14 cellular contexts compared by ENCODE assay signal in genomic region chr3:113436794-113437193, GRCh38. TPM values are rescaled to one million over a fixed set of nuclear protein-coding genes. Genes with fewer than 3 reads are reported as not detected.
A peak's percentile ranks its signal among the peaks of the same experiment; 100 is the strongest.
DNase-seq lines count a peak whose midpoint lies in the region; ATAC-seq, FAIRE-seq and TF ChIP-seq lines count a peak whose summit lies in the region.
"Had no signal": no experiment of that assay in that cellular context is flagged by ENCODE, and none has a peak within 500 bp of the region (broad histone marks: within the 10 kb centered on the region; RNA-seq: fewer than 3 reads in every experiment).

No MANE protein-coding gene starts in this region.

- ATAC-seq in GM12878 (peak; percentile 85), HG03378 (IDR thresholded peaks at IDR 0.05; ENCODE audit: unreplicated experiment) (no peak)
- ATAC-seq: K562 had no signal

- RAD21 ChIA-PET in GM12878 (lab: Charles Lee; ENCODE audit: unreplicated experiment), result no interaction called here

- H2AFZ ChIP-seq in GM12878 (ENCODE audit: control insufficient read depth, low read depth, low read length), result no peak overlapping the region
- H2AFZ ChIP-seq: parathyroid adenoma had no signal

- no TSS peak for BruUV-seq in GM12878 (replicated peaks; lab: Mats Ljungman, UMichigan)

- CTCF ChIA-PET in GM12878 (lab: Yijun Ruan, JAX), result no interaction called here

- H3K9me3 Mint-ChIP-seq in HFFc6, result no peaks in the 10 kb centered on the region
- H3K9me3 Mint-ChIP-seq: dendritic cell treated with granulocyte-macrophage colony-stimulating factor and Interleukin-4, amounts not matched to agents 40 ng/mL and 50 ng/mL, for 4 days had no signal

- H3K27ac ChIP-seq in GM12878 (ENCODE audit: control insufficient read depth, insufficient read depth) (no peak overlapping the region), sigmoid colon (no peak overlapping the region)
- H3K27ac ChIP-seq: parathyroid adenoma had no signal

- POLR2A ChIA-PET in GM12878 (lab: Charles Lee), result no interaction called here

- H3K4me1 ChIP-seq in GM12878 (ENCODE audit: control insufficient read depth, insufficient read depth, low read length), result no peaks in the 10 kb centered on the region
- H3K4me1 ChIP-seq in sigmoid colon, result peaks cover 0 to 8% (median 3%) of the 10 kb centered on the region in 4 donors
- H3K4me1 ChIP-seq: parathyroid adenoma had no signal

- peak overlapping the region; percentile 67; the same call in 1 of the 2 replicates for H3K27ac Mint-ChIP-seq in HFFc6
- H3K27ac Mint-ChIP-seq: dendritic cell treated with granulocyte-macrophage colony-stimulating factor and Interleukin-4, amounts not matched to agents 40 ng/mL and 50 ng/mL, for 4 days had no signal

- H3K4me3 Mint-ChIP-seq in HFFc6, result no peak overlapping the region
- H3K4me3 Mint-ChIP-seq: dendritic cell treated with granulocyte-macrophage colony-stimulating factor and Interleukin-4, amounts not matched to agents 40 ng/mL and 50 ng/mL, for 4 days had no signal

- SMC1A ChIA-PET in GM12878 (lab: Charles Lee; ENCODE audit: uncharacterized antibody, unreplicated experiment), result interaction anchor here (1.0 kb wide), 1 partner anchor 13 kb away, joined by 3 read pairs; no protein-coding TSS in a partner anchor

- H3K4me1 Mint-ChIP-seq in HFFc6 (ENCODE audit: low read depth), result peaks cover 10% of the 10 kb centered on the region

- no peak for TF ChIP-seq EP300 in GM12878 (IDR thresholded peaks at IDR 0.05; ENCODE audit: borderline replicate concordance in 1 of 2, control insufficient read depth in 1 of 2, low read depth in 2 of 2, low read length in 2 of 2)
- no peak for TF ChIP-seq EP300 in sigmoid colon (IDR thresholded peaks at IDR 0.05)

- TF ChIP-seq RAD21 in GM12878 (IDR thresholded peaks at IDR 0.05; ENCODE audit: insufficient read depth, low read depth, low read length), result no peak

- H3K36me3 Mint-ChIP-seq in HFFc6 (ENCODE audit: low read depth), result no peaks in the 10 kb centered on the region

- TF ChIP-seq CTCF in HFFc6 (IDR thresholded peaks at IDR 0.05) (no peak), GM12878 (IDR thresholded peaks at IDR 0.05 in 2 of 3, conservative IDR thresholded peaks at IDR 0.05 in 1 of 3; ENCODE audit: control insufficient read depth in 2 of 3, extremely low read depth in 1 of 3, insufficient read depth in 1 of 3, low read depth in 3 of 3, low read length in 3 of 3) (no peak), sigmoid colon (IDR thresholded peaks at IDR 0.05) (no peak)

- H3K27me3 ChIP-seq in GM12878 (replicated peaks in 1 of 2; ENCODE audit: control insufficient read depth in 2 of 2, insufficient read depth in 2 of 2, low read length in 1 of 2) (no peaks in the 10 kb centered on the region), sigmoid colon (no peaks in the 10 kb centered on the region)

- H4K20me1 ChIP-seq in GM12878 (ENCODE audit: control insufficient read depth, insufficient read depth), result no peaks in the 10 kb centered on the region

- intact Hi-C loops in GM12878 (cut with micrococcal nuclease; ENCODE audit: unreplicated experiment), result no loop called here
- intact Hi-C loops in sigmoid colon (cut with DNase I), result loop anchor here (10.0 kb wide), 1 partner anchor 142 kb away; no protein-coding TSS in a partner anchor

- H3K4me2 ChIP-seq in GM12878 (ENCODE audit: control insufficient read depth, insufficient read depth), result no peak overlapping the region

- no peak overlapping the region for H3K9ac ChIP-seq in GM12878 (ENCODE audit: control insufficient read depth, insufficient read depth, low read length)
- H3K9ac ChIP-seq: parathyroid adenoma had no signal

- in situ Hi-C loops in GM12878 (cut with MboI), result no loop called here

- no peaks in the 10 kb centered on the region for H3K79me2 ChIP-seq in GM12878 (ENCODE audit: control insufficient read depth, insufficient read depth, low read length)
- H3K79me2 ChIP-seq: parathyroid adenoma had no signal

- H3K4me3 ChIP-seq in GM12878 (no peak overlapping the region), sigmoid colon (no peak overlapping the region)
- H3K4me3 ChIP-seq: K562 had no signal

- DNase-seq in ELR (ENCODE audit: low read depth) (peak; percentile 71), HFFc6 (peak; percentile 67), GM12878 (ENCODE audit: low read depth, low spot score) (no peak), kidney tubule cell (ENCODE audit: low spot score) (peak; percentile 80), sigmoid colon (no peak), middle frontal gyrus (ENCODE audit: extremely low spot score, low spot score) (no peak), NCI-H446 treated with DMSO at 0.1 percent for 48 hours (lab: John Stamatoyannopoulos, UW) (no peak)
- DNase-seq: DMS 273 treated with DMSO at 0.1 percent for 48 hours, kidney, NCI-H510A treated with DMSO at 0.1 percent for 48 hours had no signal

- 95% methylated on average over 1 of the region's 1 CpG for WGBS in GM12878 (ENCODE audit: insufficient coverage, insufficient replicate concordance, low lambda C conversion rate, missing lambda C conversion rate)
- WGBS in sigmoid colon, 2 donors, result 92 to 93% methylated on average over 1 of the region's 1 CpG

- no peak for TF ChIP-seq POLR2A in GM12878 (IDR thresholded peaks at IDR 0.05; ENCODE audit: low read depth, low read length)
- no peak for TF ChIP-seq POLR2A in sigmoid colon (IDR thresholded peaks at IDR 0.05)

- H3K27me3 Mint-ChIP-seq in HFFc6 (ENCODE audit: insufficient read depth), result no peaks in the 10 kb centered on the region; the same call in 1 of the 2 replicates
- H3K27me3 Mint-ChIP-seq: dendritic cell treated with granulocyte-macrophage colony-stimulating factor and Interleukin-4, amounts not matched to agents 40 ng/mL and 50 ng/mL, for 4 days had no signal

- H3K9me3 ChIP-seq in GM12878 (replicated peaks; ENCODE audit: control insufficient read depth, insufficient read depth, low read length) (no peaks in the 10 kb centered on the region), sigmoid colon (no peaks in the 10 kb centered on the region)

- peaks cover 3 to 8% of the 10 kb centered on the region in 2 experiments; a peak in 3 of 4 replicates for H3K36me3 ChIP-seq in GM12878 (ENCODE audit: control insufficient read depth in 2 of 2, insufficient read depth in 2 of 2, low read length in 1 of 2)
- H3K36me3 ChIP-seq in sigmoid colon, result no peaks in the 10 kb centered on the region

- FAIRE-seq in GM12878 (lab: Jason Lieb, UNC), result peak; percentile 80
- FAIRE-seq: K562, kidney had no signal

TF ChIP-seq in GM12878, 131 proteins besides CTCF, POLR2A, EP300 and RAD21 (continues in another document):
- TF ChIP-seq RBBP5 (conservative IDR thresholded peaks at IDR 0.05), result no peak
- no peak for TF ChIP-seq NR2C2 (IDR thresholded peaks at IDR 0.05; ENCODE audit: borderline replicate concordance, control insufficient read depth, insufficient read length, low read depth)
- TF ChIP-seq BRCA1 (IDR thresholded peaks at IDR 0.05; ENCODE audit: low read depth, low read length), result no peak
- no peak for TF ChIP-seq TAF1 (IDR thresholded peaks at IDR 0.05; ENCODE audit: borderline replicate concordance, low read depth, low read length)
- no peak for TF ChIP-seq FOXK2 (IDR thresholded peaks at IDR 0.05)
- TF ChIP-seq KDM1A (IDR thresholded peaks at IDR 0.05; ENCODE audit: borderline replicate concordance), result no peak
- TF ChIP-seq RELA (IDR thresholded peaks at IDR 0.05; ENCODE audit: borderline replicate concordance, partially characterized antibody), result no peak
- TF ChIP-seq MXI1 (IDR thresholded peaks at IDR 0.05; ENCODE audit: low read depth, low read length), result no peak
- no peak for TF ChIP-seq PAX5 (IDR thresholded peaks at IDR 0.05; ENCODE audit: borderline replicate concordance, low read depth, low read length)
- TF ChIP-seq SMARCA5 (IDR thresholded peaks at IDR 0.05), result no peak
- TF ChIP-seq PKNOX1 (IDR thresholded peaks at IDR 0.05), result no peak
- TF ChIP-seq, protein P1, sequence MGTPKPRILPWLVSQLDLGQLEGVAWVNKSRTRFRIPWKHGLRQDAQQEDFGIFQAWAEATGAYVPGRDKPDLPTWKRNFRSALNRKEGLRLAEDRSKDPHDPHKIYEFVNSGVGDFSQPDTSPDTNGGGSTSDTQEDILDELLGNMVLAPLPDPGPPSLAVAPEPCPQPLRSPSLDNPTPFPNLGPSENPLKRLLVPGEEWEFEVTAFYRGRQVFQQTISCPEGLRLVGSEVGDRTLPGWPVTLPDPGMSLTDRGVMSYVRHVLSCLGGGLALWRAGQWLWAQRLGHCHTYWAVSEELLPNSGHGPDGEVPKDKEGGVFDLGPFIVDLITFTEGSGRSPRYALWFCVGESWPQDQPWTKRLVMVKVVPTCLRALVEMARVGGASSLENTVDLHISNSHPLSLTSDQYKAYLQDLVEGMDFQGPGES (IDR thresholded peaks at IDR 0.05), result no peak

RNA-seq across cellular contexts. Expression of gene CFAP44, which starts 4.5 kb away (rescaled TPM):
- total RNA-seq in HFFc6 (2021; fragmentation: NEBNext Ultra II Directional; extraction: Animal tissue kit (Norgen Biotek cat#: 25700)), result 1 to 10 TPM in 3 of 6 experiments, under 1 TPM in 3; 0.86 to 1.4 (median 1.0) TPM
- total RNA-seq in GM12878 (2013; cell fraction: nucleolus; rRNA removed), result 42.5 and 52.8 TPM in 2 replicates
- 4.2 TPM in 2 replicates for total RNA-seq in GM12878 (2014; rRNA removed)
- total RNA-seq in GM12878 (2014; rRNA removed; fragmentation: Illumina TruSeq; extraction: Trizol), result 5.9 and 6.6 TPM in 2 replicates
- total RNA-seq in GM12878 (2021), result 2.6 and 5.7 TPM in 2 replicates
- 2.3 TPM for polyA plus RNA-seq in GM12878 (2011; ENCODE audit: low read depth)
- 4.7 and 7.3 TPM in 2 replicates for polyA plus RNA-seq in GM12878 (2011; rRNA removed)
- 0.87 and 0.95 TPM in 2 replicates for polyA plus RNA-seq in GM12878 (2011; cell fraction: cytosol; rRNA removed)
- polyA plus RNA-seq in GM12878 (2011; cell fraction: nucleus; rRNA removed), result 18.4 and 18.5 TPM in 2 replicates
- 2.7 and 3.0 TPM in 2 replicates for polyA plus RNA-seq in GM12878 (2012)
- 4.5 and 6.4 TPM in 2 replicates for polyA plus RNA-seq in GM12878 (2014; fragmentation: Illumina TruSeq; extraction: Trizol)
- under 1 TPM; 0.76 to 0.93 TPM for polyA plus RNA-seq in GM12878 (2014; fragmentation: Nextera tagmentation; extraction: Ambion mirVana)
- polyA plus RNA-seq in GM12878 (2014; rRNA removed), result 2.4 and 3.2 TPM in 2 replicates
- polyA plus RNA-seq in GM12878 (2016; fragmentation: Nextera tagmentation; extraction: Ambion mirVana), result 1 to 10 TPM; 1.3 to 1.7 TPM
- 5.3 and 7.2 TPM in 2 replicates for polyA minus RNA-seq in GM12878 (2011; rRNA and poly(A)+ RNA removed)
- polyA minus RNA-seq in GM12878 (2011; cell fraction: cytosol; rRNA and poly(A)+ RNA removed), result 0.21 and 0.80 TPM in 2 replicates
- polyA minus RNA-seq in GM12878 (2011; cell fraction: nucleus; rRNA and poly(A)+ RNA removed), result 10.0 and 16.0 TPM in 2 replicates
- 1 to 10 TPM; 4.3 to 9.7 (median 5.2) TPM for total RNA-seq in sigmoid colon
- 1 to 10 TPM; 2.5 to 5.4 (median 4.2) TPM for polyA plus RNA-seq in sigmoid colon

Comparison
In these comparisons a context has a peak if more than half of its experiments do, and no peak if none do; other contexts are left out.
1. DNase-seq: peak in ELR (single experiment), HFFc6 (single experiment) and kidney tubule cell (single experiment); none in GM12878 (single experiment), sigmoid colon (single experiment), middle frontal gyrus (single experiment) and NCI-H446 treated with DMSO at 0.1 percent for 48 hours (single experiment).